Comparison of ENCODE assay signal across 32 cellular contexts in genomic region chr9:89803403-89803802, GRCh38.
"Had no signal": no experiment of that assay in that cellular context is flagged by ENCODE, and none has a peak within 500 bp of the region (broad histone marks: within the 10 kb centered on the region; RNA-seq: fewer than 3 reads in every experiment).

No MANE protein-coding gene starts in this region.

- H3K9me3 Mint-ChIP-seq: activated naive CD4-positive, alpha-beta T cell treated with anti-CD3 and anti-CD28 coated beads, Interleukin-2, amount 10 ng/mL, durations not matched to agents 7 days and 5 days; activated naive CD8-positive, alpha-beta T cell treated with anti-CD3 and anti-CD28 coated beads, Interleukin-2, amount 50 U/mL, for 24 hours; T-cell had no signal

- H3K4me3 Mint-ChIP-seq: activated CD8-positive, alpha-beta T cell treated with anti-CD3 and anti-CD28 coated beads, Interleukin-2, amount 10 ng/mL, durations not matched to agents 7 days and 5 days; activated naive CD4-positive, alpha-beta T cell treated with anti-CD3 and anti-CD28 coated beads, Interleukin-2, amount 10 ng/mL, durations not matched to agents 7 days and 5 days; activated naive CD8-positive, alpha-beta T cell; activated naive CD8-positive, alpha-beta T cell treated with anti-CD3 and anti-CD28 coated beads, Interleukin-2, amount 50 U/mL, for 24 hours; T-cell; T-helper 17 cell had no signal

- H3K4me1 ChIP-seq: SJSA1 had no signal

- DNase-seq: activated CD4-positive, alpha-beta T cell treated with anti-CD3 and anti-CD28 coated beads for 1 hour; activated CD4-positive, alpha-beta T cell treated with anti-CD3 and anti-CD28 coated beads for 48 hours; activated CD4-positive, CD25-positive, alpha-beta regulatory T cell; activated CD8-positive, alpha-beta T cell treated with anti-CD3 and anti-CD28 coated beads, Interleukin-2, amount 10 ng/mL, durations not matched to agents 7 days and 5 days; activated effector memory CD4-positive, alpha-beta T cell treated with Interleukin-2 at 50 U/mL for 16 hours; activated naive CD4-positive, alpha-beta T cell treated with anti-CD3 and anti-CD28 coated beads, Interleukin-2, amount 10 ng/mL, durations not matched to agents 7 days and 5 days; activated naive CD8-positive, alpha-beta T cell treated with anti-CD3 and anti-CD28 coated beads, Interleukin-2, amount 50 U/mL, for 24 hours; activated T-cell treated with anti-CD3 and anti-CD28 coated beads, Interleukin-2, amount 50 U/mL, for 48 hours; IMR-90; Karpas-422; KBM-7; NCI-H1048; NCI-H1436; NCI-H1694; NCI-H2081 treated with DMSO at 0.1 percent for 48 hours; NCI-H226; NCI-H446 treated with DMSO at 0.1 percent for 48 hours; NCI-H524; NCI-H82; NK-92 treated with Interleukin-12 subunit alpha and Interleukin-12 subunit beta, amount 100 ng/mL, for 24 hours; PC-3; Peyer's patch; RPMI8226; SHP77 treated with DMSO at 0.1 percent for 48 hours; T-cell; T-helper 17 cell; T-helper 9 cell; WERI-Rb-1 had no signal

- H3K27ac ChIP-seq: brain microvascular endothelial cell, Peyer's patch, SJSA1, WERI-Rb-1 had no signal

- H3K27ac Mint-ChIP-seq: activated CD8-positive, alpha-beta T cell treated with anti-CD3 and anti-CD28 coated beads, Interleukin-2, amount 10 ng/mL, durations not matched to agents 7 days and 5 days; activated naive CD4-positive, alpha-beta T cell treated with anti-CD3 and anti-CD28 coated beads, Interleukin-2, amount 10 ng/mL, durations not matched to agents 7 days and 5 days; activated naive CD8-positive, alpha-beta T cell; activated naive CD8-positive, alpha-beta T cell treated with anti-CD3 and anti-CD28 coated beads, Interleukin-2, amount 50 U/mL, for 24 hours; T-cell; T-helper 17 cell had no signal

- H3K36me3 Mint-ChIP-seq: activated naive CD4-positive, alpha-beta T cell treated with anti-CD3 and anti-CD28 coated beads, Interleukin-2, amount 10 ng/mL, durations not matched to agents 7 days and 5 days; activated naive CD8-positive, alpha-beta T cell; T-cell had no signal

- H3K4me3 ChIP-seq: Peyer's patch, SJSA1 had no signal

- H3K4me1 Mint-ChIP-seq: activated naive CD4-positive, alpha-beta T cell treated with anti-CD3 and anti-CD28 coated beads, Interleukin-2, amount 10 ng/mL, durations not matched to agents 7 days and 5 days; T-cell had no signal

- H3K27me3 ChIP-seq: brain microvascular endothelial cell, Peyer's patch, SJSA1 had no signal

- H3K36me3 ChIP-seq: brain microvascular endothelial cell, Peyer's patch, SJSA1, WERI-Rb-1 had no signal

- H3K9me3 ChIP-seq: Peyer's patch, SJSA1, SK-N-SH had no signal

- ATAC-seq: activated CD8-positive, alpha-beta T cell treated with anti-CD3 and anti-CD28 coated beads, Interleukin-2, amount 10 ng/mL, durations not matched to agents 7 days and 5 days; activated naive CD8-positive, alpha-beta T cell treated with anti-CD3 and anti-CD28 coated beads, Interleukin-2, amount 50 U/mL, for 24 hours; PC-3; T-cell; T-helper 17 cell had no signal
